Comparison of ENCODE assay signal across 9 cellular contexts in genomic region chr17:82419471-82419995, GRCh38. TPM values are rescaled to one million over a fixed set of nuclear protein-coding genes. Genes with fewer than 3 reads are reported as not detected.
DNase-seq lines count a peak whose midpoint lies in the region; ATAC-seq lines count a peak whose summit lies in the region.
"Had no signal": no experiment of that assay in that cellular context is flagged by ENCODE, and none has a peak within 500 bp of the region (broad histone marks: within the 10 kb centered on the region; RNA-seq: fewer than 3 reads in every experiment).

No MANE protein-coding gene starts in this region.

- H3K27me3 Mint-ChIP-seq in activated naive CD8-positive, alpha-beta T cell treated with anti-CD3 and anti-CD28 coated beads for 36 hours: no peaks in the 10 kb centered on the region

- peaks cover 21% of the 10 kb centered on the region for H3K4me1 Mint-ChIP-seq in activated naive CD8-positive, alpha-beta T cell treated with anti-CD3 and anti-CD28 coated beads for 36 hours

- peak overlapping the region; percentile 76 for H3K4me3 Mint-ChIP-seq in activated naive CD8-positive, alpha-beta T cell treated with anti-CD3 and anti-CD28 coated beads for 36 hours

- no peaks in the 10 kb centered on the region for H3K9me3 Mint-ChIP-seq in activated naive CD8-positive, alpha-beta T cell treated with anti-CD3 and anti-CD28 coated beads for 36 hours

- in situ Hi-C loops in ACHN (cut with HindIII; ENCODE audit: low pct_ligation_motif_present, low pct_unique_long_range_greater_than_20kb, low sequenced_read_pairs): loop anchor here (5.0 kb wide), 1 partner anchor 82 kb away; no protein-coding TSS in a partner anchor

- H3K36me3 Mint-ChIP-seq in activated naive CD8-positive, alpha-beta T cell treated with anti-CD3 and anti-CD28 coated beads for 36 hours: peaks cover 19% of the 10 kb centered on the region

- peak overlapping the region; percentile 74 for H3K27ac Mint-ChIP-seq in activated naive CD8-positive, alpha-beta T cell treated with anti-CD3 and anti-CD28 coated beads for 36 hours

- ATAC-seq in activated CD4-positive, CD25-positive, alpha-beta regulatory T cell treated with anti-CD3 and anti-CD28 coated beads, Interleukin-2, amount 50 U/mL, for 24 hours: no peak

- DNase-seq in ACHN (peak; percentile 48), HPDE6-E6E7 (ENCODE audit: extremely low spot score) (peak; percentile 29), medulla oblongata (ENCODE audit: extremely low spot score) (peak; percentile 21), cerebellar cortex (ENCODE audit: low spot score) (no peak), C1 segment of cervical spinal cord (lab: John Stamatoyannopoulos, UW) (no peak), dedifferentiated amniotic fluid mesenchymal stem cell (ENCODE audit: extremely low spot score) (no peak)
- DNase-seq in activated naive CD8-positive, alpha-beta T cell treated with anti-CD3 and anti-CD28 coated beads for 36 hours: no peak
- DNase-seq: amygdala had no signal

RNA-seq across cellular contexts. Expression of gene OGFOD3, which starts 1.1 kb away (rescaled TPM):
- 10 to 100 TPM; 18.4 to 21.5 TPM for total RNA-seq in activated naive CD8-positive, alpha-beta T cell treated with anti-CD3 and anti-CD28 coated beads for 36 hours

RNA-seq across cellular contexts. Expression of gene HEXD, which starts 1.4 kb away (rescaled TPM):
- total RNA-seq in activated naive CD8-positive, alpha-beta T cell treated with anti-CD3 and anti-CD28 coated beads for 36 hours: 10 to 100 TPM; 17.3 to 20.3 TPM

RNA-seq across cellular contexts. Expression of gene CYBC1, which starts 31.0 kb away (rescaled TPM):
- total RNA-seq in activated naive CD8-positive, alpha-beta T cell treated with anti-CD3 and anti-CD28 coated beads for 36 hours: 100 to 1,000 TPM; 156 to 163 TPM

RNA-seq across cellular contexts. Expression of gene NARF, which starts 39.0 kb away (rescaled TPM):
- total RNA-seq in activated naive CD8-positive, alpha-beta T cell treated with anti-CD3 and anti-CD28 coated beads for 36 hours: 10 to 100 TPM; 49.9 to 51.3 TPM

RNA-seq across cellular contexts. Expression of gene UTS2R, which starts 48.0 kb away (rescaled TPM):
- not detected for total RNA-seq in activated naive CD8-positive, alpha-beta T cell treated with anti-CD3 and anti-CD28 coated beads for 36 hours

Comparison
In these comparisons a context has a peak if more than half of its experiments do, and no peak if none do; other contexts are left out.
1. DNase-seq: peak in ACHN (single experiment), HPDE6-E6E7 (single experiment) and medulla oblongata (single experiment); none in activated naive CD8-positive, alpha-beta T cell treated with anti-CD3 and anti-CD28 coated beads for 36 hours (single experiment), cerebellar cortex (single experiment), C1 segment of cervical spinal cord (0 of 14) and dedifferentiated amniotic fluid mesenchymal stem cell (single experiment).